23 cellular contexts compared by ENCODE assay signal in the genomic region with DNA sequence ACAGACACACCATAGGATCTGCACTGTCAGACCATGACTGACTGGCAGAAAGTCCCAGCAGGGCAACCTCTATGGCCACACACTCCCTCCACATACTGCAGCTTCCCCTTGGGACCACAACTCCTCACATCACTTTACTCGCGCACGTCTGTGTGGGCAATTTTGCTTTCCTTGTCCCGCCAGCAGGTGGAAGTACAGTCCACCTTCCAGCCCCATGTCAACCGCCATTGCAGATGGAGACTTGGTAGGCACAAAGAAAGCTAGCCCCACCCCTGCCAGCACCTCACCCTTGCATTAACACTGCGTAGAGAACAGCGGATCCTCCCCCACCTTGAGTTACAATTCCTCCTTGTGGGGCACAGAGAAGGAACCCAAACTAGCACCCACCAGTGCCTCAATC.
DNase-seq lines count a peak whose midpoint lies in the region; ATAC-seq, FAIRE-seq and TF ChIP-seq lines count a peak whose summit lies in the region.
"Had no signal": no experiment of that assay in that cellular context is flagged by ENCODE, and none has a peak within 500 bp of the region (broad histone marks: within the 10 kb centered on the region; RNA-seq: fewer than 3 reads in every experiment).

No MANE protein-coding gene starts in this region.

- intact Hi-C loops in kidney (cut with DNase I): no loop called here
- intact Hi-C loops in body of pancreas (cut with DNase I): no loop called here

- H3K4me1 ChIP-seq in HEK293 (ENCODE audit: control insufficient read depth, insufficient read depth, low read length): no peaks in the 10 kb centered on the region
- H3K4me1 ChIP-seq in kidney (ENCODE audit: control insufficient read depth in 1 of 2, insufficient read depth in 1 of 2, low read depth in 1 of 2, low read length in 2 of 2): no peaks in the 10 kb centered on the region
- H3K4me1 ChIP-seq in body of pancreas: no peaks in the 10 kb centered on the region
- H3K4me1 ChIP-seq: ascending aorta, esophagus muscularis mucosa, spleen had no signal

- H3K4me3 ChIP-seq in HEK293 (ENCODE audit: low read depth, low read length): no peak overlapping the region
- no peak overlapping the region for H3K4me3 ChIP-seq in kidney (ENCODE audit: low read length in 2 of 2)
- no peak overlapping the region for H3K4me3 ChIP-seq in body of pancreas
- no peak overlapping the region for H3K4me3 ChIP-seq in MG63
- H3K4me3 ChIP-seq: ascending aorta, esophagus muscularis mucosa, spleen had no signal

- CTCF ChIA-PET in HEK293 (lab: Yijun Ruan, JAX): interaction anchor here (0.6 to 1.4 kb wide), 4 partner anchors 35 to 1011 kb away, joined by 3 to 4 read pairs (median 4); no protein-coding TSS in a partner anchor

- no peaks in the 10 kb centered on the region for H3K36me3 ChIP-seq in HEK293 (ENCODE audit: control insufficient read depth in 2 of 2, insufficient read depth in 1 of 2, low read length in 2 of 2)
- no peaks in the 10 kb centered on the region for H3K36me3 ChIP-seq in kidney (ENCODE audit: control insufficient read depth in 1 of 2, insufficient read depth in 2 of 2, low read length in 2 of 2)
- H3K36me3 ChIP-seq in body of pancreas (replicated peaks in 1 of 2; ENCODE audit: insufficient read depth in 1 of 2, low read depth in 2 of 2): no peaks in the 10 kb centered on the region
- no peaks in the 10 kb centered on the region for H3K36me3 ChIP-seq in MG63
- H3K36me3 ChIP-seq: ascending aorta, esophagus muscularis mucosa, spleen had no signal

- ATAC-seq in body of pancreas: no peak

- POLR2A ChIA-PET in HEK293 (lab: Yijun Ruan, JAX): no interaction called here

- H3K9ac ChIP-seq in kidney (ENCODE audit: low read length in 2 of 2): no peak overlapping the region

- H3K9me3 ChIP-seq in HEK293 (ENCODE audit: control insufficient read depth, insufficient read depth, low read depth, low read length) (peaks cover 7% of the 10 kb centered on the region), kidney (ENCODE audit: control insufficient read depth in 1 of 2, low read length in 2 of 2) (no peaks in the 10 kb centered on the region), body of pancreas (no peaks in the 10 kb centered on the region), MG63 (no peaks in the 10 kb centered on the region)
- H3K9me3 ChIP-seq: esophagus muscularis mucosa had no signal

- WGBS in body of pancreas, 2 donors: 47 to 71% methylated on average over 7 of the region's 7 CpGs

- H3K27ac ChIP-seq in HEK293 (ENCODE audit: extremely low read depth, low read depth, low read length) (no peak overlapping the region), kidney (ENCODE audit: low read depth in 2 of 2, low read length in 2 of 2) (no peak overlapping the region), body of pancreas (no peak overlapping the region)
- H3K27ac ChIP-seq: ascending aorta, esophagus muscularis mucosa, spleen had no signal

- no peaks in the 10 kb centered on the region for H3K27me3 ChIP-seq in body of pancreas
- no peaks in the 10 kb centered on the region for H3K27me3 ChIP-seq in MG63
- H3K27me3 ChIP-seq: ascending aorta, esophagus muscularis mucosa, spleen had no signal

- peak; percentile 29 for DNase-seq in DMS53 (lab: John Stamatoyannopoulos, UW)
- DNase-seq in DMS53 treated with DMSO at 0.1 percent for 48 hours (lab: John Stamatoyannopoulos, UW; ENCODE audit: unreplicated experiment): no peak
- DNase-seq in SK-MEL-5 (ENCODE audit: low read depth, low spot score): peak; percentile 34
- DNase-seq in kidney: no peak
- DNase-seq in middle frontal gyrus (ENCODE audit: extremely low spot score, low spot score): no peak
- no peak for DNase-seq in body of pancreas
- DNase-seq in MG63: no peak
- DNase-seq: activated CD4-positive, alpha-beta memory T cell treated with anti-CD3 and anti-CD28 coated beads for 36 hours; activated naive CD4-positive, alpha-beta T cell treated with anti-CD3 and anti-CD28 coated beads, Interleukin-2, amount 10 ng/mL, durations not matched to agents 7 days and 5 days; activated T-cell treated with anti-CD3 and anti-CD28 coated beads, Interleukin-2, amount 50 U/mL, for 1 hour; cerebellar nuclear complex; DMS153; effector CD4-positive, alpha-beta T cell; NCI-H1436; NCI-H774; retina; spleen; stimulated activated CD4-positive, alpha-beta T cell treated with anti-CD3 and anti-CD28 coated beads, Interleukin-4, amount 100 ng/mL, for 4 hours had no signal

- FAIRE-seq in kidney (lab: Jason Lieb, UNC): no peak
- FAIRE-seq: A204.1, urothelium cell line had no signal

- no peak for TF ChIP-seq POLR2A in body of pancreas (IDR thresholded peaks at IDR 0.05)

- in situ Hi-C loops in SK-MEL-5 (cut with HindIII; ENCODE audit: low pct_unique_long_range_greater_than_20kb, low sequenced_read_pairs): no loop called here

- TF ChIP-seq CTCF in HEK293 (tag by site-specific recombination; IDR thresholded peaks at IDR 0.05) (no peak), kidney (IDR thresholded peaks at IDR 0.05; ENCODE audit: borderline replicate concordance, extremely low read depth, insufficient read depth) (peak; percentile 1), body of pancreas (IDR thresholded peaks at IDR 0.05) (no peak)

TF ChIP-seq in HEK293, 187 proteins besides CTCF, POLR2A, EP300 and RAD21:
- TF ChIP-seq ZNF768 (tag by site-specific recombination; IDR thresholded peaks at IDR 0.05) (no peak), ZNF174 (tag by site-specific recombination; IDR thresholded peaks at IDR 0.05) (no peak), ZEB2 (tag by site-specific recombination; IDR thresholded peaks at IDR 0.05) (no peak), HOXA7 (CRISPR knock-in tag; IDR thresholded peaks at IDR 0.05; ENCODE audit: borderline replicate concordance) (no peak), ZNF654 (tag by site-specific recombination; IDR thresholded peaks at IDR 0.05; ENCODE audit: low read depth) (peak; percentile 21; the same call in 1 of the 2 replicates)
- TF ChIP-seq, protein P1, sequence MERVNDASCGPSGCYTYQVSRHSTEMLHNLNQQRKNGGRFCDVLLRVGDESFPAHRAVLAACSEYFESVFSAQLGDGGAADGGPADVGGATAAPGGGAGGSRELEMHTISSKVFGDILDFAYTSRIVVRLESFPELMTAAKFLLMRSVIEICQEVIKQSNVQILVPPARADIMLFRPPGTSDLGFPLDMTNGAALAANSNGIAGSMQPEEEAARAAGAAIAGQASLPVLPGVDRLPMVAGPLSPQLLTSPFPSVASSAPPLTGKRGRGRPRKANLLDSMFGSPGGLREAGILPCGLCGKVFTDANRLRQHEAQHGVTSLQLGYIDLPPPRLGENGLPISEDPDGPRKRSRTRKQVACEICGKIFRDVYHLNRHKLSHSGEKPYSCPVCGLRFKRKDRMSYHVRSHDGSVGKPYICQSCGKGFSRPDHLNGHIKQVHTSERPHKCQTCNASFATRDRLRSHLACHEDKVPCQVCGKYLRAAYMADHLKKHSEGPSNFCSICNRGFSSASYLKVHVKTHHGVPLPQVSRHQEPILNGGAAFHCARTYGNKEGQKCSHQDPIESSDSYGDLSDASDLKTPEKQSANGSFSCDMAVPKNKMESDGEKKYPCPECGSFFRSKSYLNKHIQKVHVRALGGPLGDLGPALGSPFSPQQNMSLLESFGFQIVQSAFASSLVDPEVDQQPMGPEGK (tag by site-specific recombination; IDR thresholded peaks at IDR 0.05): no peak

Comparison
In these comparisons a context has a peak if more than half of its experiments do, and no peak if none do; other contexts are left out.
1. DNase-seq: peak in DMS53 (single experiment) and SK-MEL-5 (single experiment); none in DMS53 treated with DMSO at 0.1 percent for 48 hours (single experiment), kidney (single experiment), middle frontal gyrus (single experiment), body of pancreas (0 of 4) and MG63 (single experiment).